In genomic region chr4:187444061-187444460, GRCh38 we compare ENCODE assay signal across 1 cellular context.
TF ChIP-seq lines count a peak whose summit lies in the region.

No MANE protein-coding gene starts in this region.

TF ChIP-seq in IMR-90, 13 proteins besides CTCF, POLR2A, EP300 and RAD21 (continued from another document):
- no peak for TF ChIP-seq USF2 (IDR thresholded peaks at IDR 0.05; ENCODE audit: low read depth, low read length)
- no peak for TF ChIP-seq RCOR1 (IDR thresholded peaks at IDR 0.05; ENCODE audit: insufficient replicate concordance, low read length)
- no peak for TF ChIP-seq FOS (IDR thresholded peaks at IDR 0.05; ENCODE audit: low read depth, low read length)
- no peak for TF ChIP-seq RFX5 (IDR thresholded peaks at IDR 0.05; ENCODE audit: low read depth, low read length)
- no peak for TF ChIP-seq MAZ (IDR thresholded peaks at IDR 0.05; ENCODE audit: borderline replicate concordance, low read depth, low read length)
